In genomic region chr17:41125064-41125463, GRCh38 we compare ENCODE assay signal across 1 cellular context.
TF ChIP-seq lines count a peak whose summit lies in the region.

No MANE protein-coding gene starts in this region.

TF ChIP-seq in K562, 482 proteins besides CTCF, POLR2A, EP300 and RAD21:
- TF ChIP-seq ZNF316 (IDR thresholded peaks at IDR 0.05) (peak; percentile 8; the same call in 1 of the 2 replicates), FOXK2 (conservative IDR thresholded peaks at IDR 0.05 in 1 of 2, IDR thresholded peaks at IDR 0.05 in 1 of 2; ENCODE audit: low read depth in 2 of 2) (no peak)
